ENCODE assay signal across 8 cellular contexts in the genomic region with DNA sequence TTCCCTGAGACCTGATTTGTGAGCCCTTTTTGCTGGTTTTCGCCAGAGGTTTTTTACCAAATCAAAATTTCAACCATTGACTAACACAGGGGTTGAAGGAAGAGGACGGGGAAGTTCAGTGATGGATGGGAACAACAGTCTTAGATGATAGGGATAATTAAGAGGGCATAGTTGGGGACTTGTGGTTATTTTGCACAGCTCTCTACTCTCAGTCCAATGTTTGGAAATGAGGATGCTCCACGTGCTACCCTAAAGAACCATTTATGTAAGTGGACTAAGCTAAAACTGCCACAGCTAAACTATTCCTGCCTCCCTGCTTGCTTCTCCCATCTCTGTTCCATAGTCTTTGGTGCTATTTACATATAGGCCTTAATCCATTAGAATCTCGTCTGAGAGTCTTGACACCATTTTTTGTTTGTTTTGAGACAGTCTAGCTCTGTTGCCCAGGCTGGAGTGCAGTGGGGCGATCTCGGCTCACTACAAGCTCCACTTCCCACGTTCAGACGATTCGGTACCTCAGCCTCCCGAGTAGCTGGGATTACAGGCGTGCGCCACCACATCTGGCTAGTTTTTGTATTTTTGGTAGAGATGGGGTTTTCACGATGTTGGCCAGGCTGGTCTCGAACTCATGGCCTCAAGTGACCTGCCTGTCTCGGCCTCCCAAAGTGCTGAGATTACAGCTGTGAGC. TPM values are rescaled to one million over a fixed set of nuclear protein-coding genes. Genes with fewer than 3 reads are reported as not detected.
A peak's percentile ranks its signal among the peaks of the same experiment; 100 is the strongest.
DNase-seq lines count a peak whose midpoint lies in the region; ATAC-seq lines count a peak whose summit lies in the region.

No MANE protein-coding gene starts in this region.

- intact Hi-C loops in dendritic cell treated with granulocyte-macrophage colony-stimulating factor and Interleukin-4, amounts not matched to agents 40 ng/mL and 50 ng/mL, for 4 days (cut with micrococcal nuclease), result loop anchor here (1.0 to 2.0 kb wide), 3 partner anchors 19 to 41 kb away; no protein-coding TSS in a partner anchor

- peaks cover 11 to 27% (median 20%) of the 10 kb centered on the region in 4 donors for H3K4me1 Mint-ChIP-seq in CD4-positive, CD25-positive, alpha-beta regulatory T cell
- peaks cover 29% of the 10 kb centered on the region for H3K4me1 Mint-ChIP-seq in dendritic cell treated with granulocyte-macrophage colony-stimulating factor and Interleukin-4, amounts not matched to agents 40 ng/mL and 50 ng/mL, for 4 days (ENCODE audit: low read depth)
- H3K4me1 Mint-ChIP-seq in natural killer cell treated with Interleukin-12 subunit alpha and Interleukin-12 subunit beta and Interleukin-15 and Interleukin-18, amount 100 ng/mL, for 72 hours (ENCODE audit: low read depth in 2 of 2), result peaks cover 36 to 41% of the 10 kb centered on the region in 2 donors

- H3K27me3 Mint-ChIP-seq in CD4-positive, CD25-positive, alpha-beta regulatory T cell, result peaks cover 9% of the 10 kb centered on the region
- no peaks in the 10 kb centered on the region for H3K27me3 Mint-ChIP-seq in dendritic cell treated with granulocyte-macrophage colony-stimulating factor and Interleukin-4, amounts not matched to agents 40 ng/mL and 50 ng/mL, for 4 days
- H3K27me3 Mint-ChIP-seq in natural killer cell treated with Interleukin-12 subunit alpha and Interleukin-12 subunit beta and Interleukin-15 and Interleukin-18, amount 100 ng/mL, for 72 hours, result no peaks in the 10 kb centered on the region

- no peaks in the 10 kb centered on the region for H3K9me3 ChIP-seq in CD4-positive, CD25-positive, alpha-beta regulatory T cell (ENCODE audit: control insufficient read depth in 2 of 2, low read length in 2 of 2)

- peaks cover 15% of the 10 kb centered on the region for H3K4me1 ChIP-seq in CD4-positive, CD25-positive, alpha-beta regulatory T cell (ENCODE audit: control insufficient read depth, insufficient read depth, low read length, poor library complexity, severe bottlenecking)

- H3K9me3 Mint-ChIP-seq in CD4-positive, CD25-positive, alpha-beta regulatory T cell, result peaks cover 0 to 3% (median 0%) of the 10 kb centered on the region in 7 donors
- no peaks in the 10 kb centered on the region for H3K9me3 Mint-ChIP-seq in dendritic cell treated with granulocyte-macrophage colony-stimulating factor and Interleukin-4, amounts not matched to agents 40 ng/mL and 50 ng/mL, for 4 days
- H3K9me3 Mint-ChIP-seq in natural killer cell treated with Interleukin-12 subunit alpha and Interleukin-12 subunit beta and Interleukin-15 and Interleukin-18, amount 100 ng/mL, for 72 hours, result no peaks in the 10 kb centered on the region

- H3K27me3 ChIP-seq in CD4-positive, CD25-positive, alpha-beta regulatory T cell (ENCODE audit: control insufficient read depth, insufficient read depth, low read length), result no peaks in the 10 kb centered on the region

- DNase-seq in CD4-positive, CD25-positive, alpha-beta regulatory T cell, result no peak
- DNase-seq in Jurkat, Clone E6-1 (ENCODE audit: low read depth, low spot score), result no peak
- DNase-seq in natural killer cell treated with Interleukin-12 subunit alpha and Interleukin-12 subunit beta and Interleukin-15 and Interleukin-18, amount 100 ng/mL, for 72 hours (ENCODE audit: low spot score), result no peak
- DNase-seq in stimulated activated CD4-positive, alpha-beta T cell treated with anti-CD3 and anti-CD28 coated beads, Interleukin-12 subunit alpha, Interleukin-12 subunit beta, amount 100 ng/mL, for 4 hours, result no peak
- DNase-seq in NCI-H1436 treated with DMSO at 0.1 percent for 48 hours (lab: John Stamatoyannopoulos, UW), result no peak
- no peak for DNase-seq in G401 (ENCODE audit: low spot score)

- peaks cover 39% of the 10 kb centered on the region for H3K36me3 Mint-ChIP-seq in CD4-positive, CD25-positive, alpha-beta regulatory T cell
- peaks cover 47% of the 10 kb centered on the region for H3K36me3 Mint-ChIP-seq in dendritic cell treated with granulocyte-macrophage colony-stimulating factor and Interleukin-4, amounts not matched to agents 40 ng/mL and 50 ng/mL, for 4 days (ENCODE audit: low read depth)
- peaks cover 37% of the 10 kb centered on the region for H3K36me3 Mint-ChIP-seq in natural killer cell treated with Interleukin-12 subunit alpha and Interleukin-12 subunit beta and Interleukin-15 and Interleukin-18, amount 100 ng/mL, for 72 hours

- peak overlapping the region; percentile 82 to 99 (median 98) for H3K4me3 Mint-ChIP-seq in CD4-positive, CD25-positive, alpha-beta regulatory T cell
- peak overlapping the region; percentile 84 for H3K4me3 Mint-ChIP-seq in dendritic cell treated with granulocyte-macrophage colony-stimulating factor and Interleukin-4, amounts not matched to agents 40 ng/mL and 50 ng/mL, for 4 days
- peak overlapping the region; percentile 92 for H3K4me3 Mint-ChIP-seq in natural killer cell treated with Interleukin-12 subunit alpha and Interleukin-12 subunit beta and Interleukin-15 and Interleukin-18, amount 100 ng/mL, for 72 hours

- peak overlapping the region; percentile 95 for H3K27ac ChIP-seq in CD4-positive, CD25-positive, alpha-beta regulatory T cell (ENCODE audit: insufficient read depth, low read length, poor library complexity, severe bottlenecking)

- peak overlapping the region; percentile 83 for H3K4me3 ChIP-seq in CD4-positive, CD25-positive, alpha-beta regulatory T cell (ENCODE audit: low read depth, low read length)
- H3K4me3 ChIP-seq in Jurkat, Clone E6-1 (ENCODE audit: low read length), result peak overlapping the region; percentile 98

- peak in 1 of 2 donors; percentile 1 for ATAC-seq in CD4-positive, CD25-positive, alpha-beta regulatory T cell (ENCODE audit: low read depth in 2 of 2)
- ATAC-seq in natural killer cell treated with Interleukin-12 subunit alpha and Interleukin-12 subunit beta and Interleukin-15 and Interleukin-18, amount 100 ng/mL, for 72 hours, result no peak
- ATAC-seq in GM18520 (IDR thresholded peaks at IDR 0.05; ENCODE audit: unreplicated experiment), result no peak

- peak overlapping the region; percentile 94 to 97 (median 97) for H3K27ac Mint-ChIP-seq in CD4-positive, CD25-positive, alpha-beta regulatory T cell
- H3K27ac Mint-ChIP-seq in dendritic cell treated with granulocyte-macrophage colony-stimulating factor and Interleukin-4, amounts not matched to agents 40 ng/mL and 50 ng/mL, for 4 days, result peak overlapping the region; percentile 95
- H3K27ac Mint-ChIP-seq in natural killer cell treated with Interleukin-12 subunit alpha and Interleukin-12 subunit beta and Interleukin-15 and Interleukin-18, amount 100 ng/mL, for 72 hours, result peak overlapping the region; percentile 98 to 100

- H3K36me3 ChIP-seq in CD4-positive, CD25-positive, alpha-beta regulatory T cell (ENCODE audit: control insufficient read depth, insufficient read depth, low read length), result peaks cover 37% of the 10 kb centered on the region

- in situ Hi-C loops in G401 (cut with HindIII; ENCODE audit: low sequenced_read_pairs), result no loop called here

RNA-seq across cellular contexts. Expression of a gene that starts 0.7 kb away (rescaled TPM):
- 764 TPM for total RNA-seq in CD4-positive, CD25-positive, alpha-beta regulatory T cell
- 100 to 1,000 TPM; 167 to 209 (median 178) TPM for polyA plus RNA-seq in CD4-positive, CD25-positive, alpha-beta regulatory T cell
- 64.4 TPM for polyA plus RNA-seq in Jurkat, Clone E6-1 (2012; ENCODE audit: insufficient read depth, insufficient read length)
- 100 to 1,000 TPM; 199 to 333 TPM for total RNA-seq in natural killer cell treated with Interleukin-12 subunit alpha and Interleukin-12 subunit beta and Interleukin-15 and Interleukin-18, amount 100 ng/mL, for 72 hours
- total RNA-seq in G401 (2014; rRNA removed; shearing (Covaris generic)), result 112 and 129 TPM in 2 replicates

RNA-seq across cellular contexts. Expression of a gene that starts 30.9 kb away (rescaled TPM):
- 0.12 TPM for total RNA-seq in CD4-positive, CD25-positive, alpha-beta regulatory T cell
- under 1 TPM in 1 of 4 donors, not detected in 3; 0.22 TPM for polyA plus RNA-seq in CD4-positive, CD25-positive, alpha-beta regulatory T cell
- not detected for polyA plus RNA-seq in Jurkat, Clone E6-1 (2012; ENCODE audit: insufficient read depth, insufficient read length)
- 1 to 10 TPM in 1 of 2 donors, under 1 TPM in 1; 0.48 to 1.0 TPM for total RNA-seq in natural killer cell treated with Interleukin-12 subunit alpha and Interleukin-12 subunit beta and Interleukin-15 and Interleukin-18, amount 100 ng/mL, for 72 hours
- total RNA-seq in G401 (2014; rRNA removed; shearing (Covaris generic)), result 20.0 and 22.9 TPM in 2 replicates

RNA-seq across cellular contexts. Expression of a gene that starts 49.3 kb away (rescaled TPM):
- 169 TPM for total RNA-seq in CD4-positive, CD25-positive, alpha-beta regulatory T cell
- 10 to 100 TPM; 41.2 to 61.9 (median 52.4) TPM for polyA plus RNA-seq in CD4-positive, CD25-positive, alpha-beta regulatory T cell
- polyA plus RNA-seq in Jurkat, Clone E6-1 (2012; ENCODE audit: insufficient read depth, insufficient read length), result 247 TPM
- total RNA-seq in natural killer cell treated with Interleukin-12 subunit alpha and Interleukin-12 subunit beta and Interleukin-15 and Interleukin-18, amount 100 ng/mL, for 72 hours, result 100 to 1,000 TPM; 214 to 249 TPM
- 219 and 372 TPM in 2 replicates for total RNA-seq in G401 (2014; rRNA removed; shearing (Covaris generic))

Comparison
In these comparisons a context has a peak if more than half of its experiments do, and no peak if none do; other contexts are left out.
1. RNA of a gene that starts 30.9 kb away (total RNA-seq): 20.0 to 22.9 TPM in G401; 0.48 to 1.0 TPM in natural killer cell treated with Interleukin-12 subunit alpha and Interleukin-12 subunit beta and Interleukin-15 and Interleukin-18, amount 100 ng/mL, for 72 hours and 0.12 TPM in CD4-positive, CD25-positive, alpha-beta regulatory T cell (single experiment); every median in the first group is over 10 times any median in the second.
2. Peak in every context shown above with its lines, with median percentiles within 50 percentile points of each other: H3K27ac Mint-ChIP-seq and H3K4me3 Mint-ChIP-seq.